ENCODE assay signal across 9 cellular contexts in the genomic region with DNA sequence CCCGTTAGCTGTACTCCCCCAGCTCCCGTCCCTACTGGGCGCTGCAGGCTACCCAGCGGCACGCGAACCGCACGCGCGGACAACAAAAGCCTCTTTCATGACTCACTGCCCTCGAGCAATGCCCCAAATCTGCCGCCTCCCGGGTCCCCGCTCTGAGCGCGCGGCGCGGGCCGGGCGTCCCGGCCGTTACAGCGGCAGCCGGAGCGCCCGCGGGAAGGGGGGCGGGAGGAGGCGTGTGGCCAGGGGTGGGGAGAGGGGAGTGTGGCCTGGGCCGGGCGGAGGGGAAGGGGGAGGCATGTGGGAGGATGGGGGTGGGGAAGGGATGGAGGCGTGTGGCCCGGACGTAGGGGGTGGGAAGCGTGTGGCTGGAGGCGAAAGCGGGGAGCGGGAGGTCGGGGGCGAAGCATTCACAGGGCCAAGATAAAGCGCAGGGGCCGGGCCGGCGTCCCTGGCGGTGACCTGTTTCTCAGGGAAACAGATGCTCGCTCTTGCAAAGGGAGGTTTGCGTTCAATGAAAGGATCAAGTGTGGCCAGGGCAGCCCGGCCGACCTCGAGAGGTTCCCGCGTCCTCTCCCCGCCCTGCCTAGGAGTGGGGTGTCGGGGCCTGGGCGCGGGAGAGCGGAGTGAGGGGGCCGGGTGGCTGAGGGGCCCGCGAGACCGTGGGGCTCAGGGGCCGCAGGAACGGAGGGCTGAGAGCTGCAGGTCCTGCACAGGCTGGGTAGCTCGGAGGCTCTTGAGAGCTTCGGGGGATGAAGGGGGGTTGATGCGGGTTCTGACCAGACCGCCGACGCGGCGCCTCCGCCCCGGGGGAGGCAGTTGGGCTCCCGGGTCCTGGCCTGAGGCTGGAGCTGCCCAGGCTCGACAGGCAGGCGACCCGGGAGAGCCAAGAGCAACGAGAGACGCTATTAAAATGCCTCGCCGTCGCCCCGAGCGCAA. TPM values are rescaled to one million over a fixed set of nuclear protein-coding genes. Genes with fewer than 3 reads are reported as not detected.
A peak's percentile ranks its signal among the peaks of the same experiment; 100 is the strongest.
DNase-seq lines count a peak whose midpoint lies in the region; ATAC-seq, FAIRE-seq and TF ChIP-seq lines count a peak whose summit lies in the region.
"Had no signal": no experiment of that assay in that cellular context is flagged by ENCODE, and none has a peak within 500 bp of the region (broad histone marks: within the 10 kb centered on the region; RNA-seq: fewer than 3 reads in every experiment).

No MANE protein-coding gene starts in this region.

- H2AK5ac ChIP-seq in H1 (ENCODE audit: low read depth, low read length) = no peak overlapping the region

- CTCF ChIA-PET in H1 (lab: Charles Lee; ENCODE audit: partially characterized antibody) = interaction anchor here (0.7 to 3.6 kb wide), 4 partner anchors 16 to 110 kb away, joined by 3 to 16 read pairs (median 4); a partner anchor contains a TSS

- no peaks in the 10 kb centered on the region for H3K79me2 ChIP-seq in H1 (ENCODE audit: control insufficient read depth in 1 of 2, insufficient read depth in 2 of 2, low read length in 2 of 2)

- H3K4me1 ChIP-seq in NT2/D1 (ENCODE audit: insufficient read depth, insufficient read length) (peaks cover 23% of the 10 kb centered on the region), H1 (replicated peaks in 1 of 4; ENCODE audit: control insufficient read depth in 3 of 4, insufficient read depth in 4 of 4, low read length in 3 of 4) (peaks cover 16 to 42% (median 23%) of the 10 kb centered on the region in 4 experiments)

- TF ChIP-seq CTCF in GM13977 (IDR thresholded peaks at IDR 0.05; ENCODE audit: extremely low read depth, insufficient read depth, missing control alignments) (no peak), H1 (IDR thresholded peaks at IDR 0.05; ENCODE audit: control extremely low read depth in 1 of 3, insufficient read depth in 1 of 3, low read depth in 1 of 3, low read length in 3 of 3) (no peak)

- no peak overlapping the region for H2AFZ ChIP-seq in H1 (ENCODE audit: low read length)

- H3K79me1 ChIP-seq in H1 (ENCODE audit: low read depth, low read length) = no peaks in the 10 kb centered on the region

- H3K4me3 ChIP-seq in NT2/D1 (ENCODE audit: insufficient read length, low read depth) (peak overlapping the region; percentile 21), H1 (ENCODE audit: extremely low read depth in 1 of 4, insufficient read depth in 2 of 4, low read depth in 3 of 4, low read length in 4 of 4) (peak overlapping the region; percentile 22 to 66 (median 42))

- H3K9me3 ChIP-seq in NT2/D1 (ENCODE audit: insufficient read depth, low read length) (no peaks in the 10 kb centered on the region), H1 (ENCODE audit: insufficient read depth in 2 of 2, low read depth in 1 of 2, low read length in 1 of 2) (no peaks in the 10 kb centered on the region)

- H2BK5ac ChIP-seq in H1 (ENCODE audit: low read depth, low read length) = no peak overlapping the region

- H3K27me3 ChIP-seq in NT2/D1 (ENCODE audit: insufficient read depth, insufficient read length) (peaks cover 98% of the 10 kb centered on the region), H1 (replicated peaks in 1 of 4; ENCODE audit: control insufficient read depth in 3 of 4, extremely low read depth in 1 of 4, insufficient read depth in 3 of 4, low read length in 3 of 4) (peaks cover 64 to 89% (median 76%) of the 10 kb centered on the region in 4 experiments)

- no peak for FAIRE-seq in H1 (lab: Jason Lieb, UNC)

- peak; percentile 53 for DNase-seq in GM13977 (ENCODE audit: low spot score)
- DNase-seq in NT2/D1 (ENCODE audit: low read depth, low spot score) = peak; percentile 50
- peak; percentile 47 to 78 for DNase-seq in H1 (ENCODE audit: low read depth in 1 of 2, low spot score in 2 of 2)
- DNase-seq in renal cortical epithelial cell (ENCODE audit: low read depth) = peak; percentile 15

- TF ChIP-seq POLR2A in H1 (IDR thresholded peaks at IDR 0.05; ENCODE audit: control extremely low read depth in 1 of 2, low read depth in 2 of 2, low read length in 2 of 2) = no peak

- H4K20me1 ChIP-seq in H1 (replicated peaks in 1 of 2; ENCODE audit: control insufficient read depth in 1 of 2, insufficient read depth in 2 of 2, low read length in 2 of 2) = peaks cover 21 to 37% of the 10 kb centered on the region in 2 experiments

- no peak overlapping the region; the same call in 1 of the 2 replicates for H3K18ac ChIP-seq in H1 (ENCODE audit: extremely low read depth, low read length)

- no peak overlapping the region for H3K56ac ChIP-seq in H1 (replicated peaks; ENCODE audit: insufficient read length, low read depth, low read length)

- no peak for TF ChIP-seq RAD21 in H1 (IDR thresholded peaks at IDR 0.05 in 1 of 2, conservative IDR thresholded peaks at IDR 0.05 in 1 of 2; ENCODE audit: low read depth in 2 of 2, low read length in 2 of 2)

- no peak overlapping the region for H3K27ac ChIP-seq in H1 (ENCODE audit: low read depth, low read length)

- no peak overlapping the region for H3K14ac ChIP-seq in H1 (ENCODE audit: insufficient read length)

- POLR2A ChIA-PET in H1 (lab: Charles Lee; ENCODE audit: partially characterized antibody) = interaction anchor here (1.0 to 2.2 kb wide), 2 partner anchors 26 to 226 kb away, joined by 3 to 12 read pairs; a partner anchor contains a TSS

- no peak overlapping the region for H2BK20ac ChIP-seq in H1 (ENCODE audit: low read length)

- ATAC-seq in HG02852 (IDR thresholded peaks at IDR 0.05; ENCODE audit: unreplicated experiment) = no peak
- ATAC-seq in HG02885 (IDR thresholded peaks at IDR 0.05; ENCODE audit: poor library complexity, unreplicated experiment) = no peak
- no peak for ATAC-seq in GM21825 (IDR thresholded peaks at IDR 0.05; ENCODE audit: unreplicated experiment)
- no peak for ATAC-seq in HG02981 (IDR thresholded peaks at IDR 0.05; ENCODE audit: unreplicated experiment)

- H3K4me2 ChIP-seq in H1 (ENCODE audit: insufficient read depth in 1 of 2, low read depth in 2 of 2, low read length in 2 of 2) = peak overlapping the region; percentile 87 to 100

- no peak overlapping the region for H2BK12ac ChIP-seq in H1 (ENCODE audit: low read depth, low read length)

- H3K9ac ChIP-seq in NT2/D1 (ENCODE audit: insufficient read length, low read depth) (no peak overlapping the region), H1 (replicated peaks in 1 of 4; ENCODE audit: extremely low read depth in 1 of 4, low read depth in 3 of 4, low read length in 3 of 4) (no peak overlapping the region)

- H4K5ac ChIP-seq in H1 (ENCODE audit: insufficient read length, low read depth, low read length) = no peak overlapping the region

- in situ Hi-C loops in GM13977 (cut with MboI; ENCODE audit: low pct_unique_long_range_greater_than_20kb, low sequenced_read_pairs, unreplicated experiment) = no loop called here

- no peak for TF ChIP-seq EP300 in H1 (IDR thresholded peaks at IDR 0.05; ENCODE audit: borderline replicate concordance in 1 of 2, low read depth in 2 of 2, low read length in 2 of 2)

- no peak overlapping the region for H3K4ac ChIP-seq in H1 (replicated peaks; ENCODE audit: insufficient read length, low read depth, low read length)

- H4K91ac ChIP-seq in H1 (replicated peaks; ENCODE audit: insufficient read length, low read length) = no peak overlapping the region

- H3K36me3 ChIP-seq in NT2/D1 (ENCODE audit: insufficient read depth, insufficient read length, low read length) = no peaks in the 10 kb centered on the region
- no peaks in the 10 kb centered on the region; a peak in 1 of 8 replicates for H3K36me3 ChIP-seq in H1 (ENCODE audit: control insufficient read depth in 2 of 4, insufficient read depth in 4 of 4, low read length in 3 of 4)

- H2BK15ac ChIP-seq in H1 (ENCODE audit: low read length) = no peak overlapping the region; the same call in 1 of the 2 replicates

- H3K23me2 ChIP-seq in H1 (ENCODE audit: low read depth, low read length) = peaks cover 14% of the 10 kb centered on the region; the same call in 1 of the 2 replicates

- H2BK120ac ChIP-seq in H1 (replicated peaks; ENCODE audit: low read depth, low read length) = no peak overlapping the region

- no peak overlapping the region for H3K23ac ChIP-seq in H1 (ENCODE audit: insufficient read length)

- H4K8ac ChIP-seq in H1 (ENCODE audit: extremely low read depth, insufficient read depth, low read length) = no peak overlapping the region

- WGBS in H1 (ENCODE audit: extremely low coverage in 1 of 2, insufficient coverage in 1 of 2, insufficient read length in 1 of 2, insufficient replicate concordance in 2 of 2, low coverage in 1 of 2, low lambda C conversion rate in 2 of 2, missing lambda C conversion rate in 1 of 2), 2 experiments = 2% methylated on average over 37 of the region's 85 CpGs; no CpG with 5 or more reads in 1 of the 2 experiments

TF ChIP-seq in H1, 55 proteins besides CTCF, POLR2A, EP300 and RAD21 (continues in another document):
- TF ChIP-seq ASH2L (IDR thresholded peaks at IDR 0.05; ENCODE audit: low read length) = peak; percentile 59
- no peak for TF ChIP-seq KDM1A (IDR thresholded peaks at IDR 0.05; ENCODE audit: borderline replicate concordance, low read length)
- TF ChIP-seq GABPA (IDR thresholded peaks at IDR 0.05; ENCODE audit: borderline replicate concordance, insufficient read depth, low read length) = no peak
- peak; percentile 55 for TF ChIP-seq KDM4A (IDR thresholded peaks at IDR 0.05; ENCODE audit: low read depth, low read length, severe bottlenecking)
- no peak for TF ChIP-seq FOSL1 (IDR thresholded peaks at IDR 0.05; ENCODE audit: insufficient read depth, low read depth, low read length)
- TF ChIP-seq NRF1 (IDR thresholded peaks at IDR 0.05; ENCODE audit: low read depth, low read length) = no peak
- no peak for TF ChIP-seq PHF8 (conservative IDR thresholded peaks at IDR 0.05; ENCODE audit: low read depth, low read length)

RNA-seq across cellular contexts. Expression of a gene that starts 3.5 kb away (rescaled TPM):
- not detected in 2 replicates for total RNA-seq in H1 (2021; fragmentation: NEBNext Ultra II Directional; extraction: Animal tissue kit (Norgen Biotek cat#: 25700))
- 0.08 TPM in 2 replicates for polyA plus RNA-seq in H1 (2011; rRNA removed)
- polyA plus RNA-seq in H1 (2011; cell fraction: cytosol; rRNA removed) = 0.04 TPM
- polyA plus RNA-seq in H1 (2011; cell fraction: nucleus; rRNA removed) = 0.09 TPM
- 0.11 TPM in 1 of 4 replicates, not detected in the others for polyA plus RNA-seq in H1 (2012, experiment 1 of 2)
- not detected for polyA plus RNA-seq in H1 (2012, experiment 2 of 2)
- not detected for polyA plus RNA-seq in H1 (2013, experiment 1 of 2)
- 0.02 TPM for polyA plus RNA-seq in H1 (2013, experiment 2 of 2)
- 0.13 TPM in 1 of 2 replicates, not detected in the other for polyA minus RNA-seq in H1 (2011; rRNA and poly(A)+ RNA removed)
- polyA minus RNA-seq in H1 (2011; cell fraction: cytosol; rRNA and poly(A)+ RNA removed) = not detected
- polyA minus RNA-seq in H1 (2011; cell fraction: nucleus; rRNA and poly(A)+ RNA removed) = not detected
- total RNA-seq in renal cortical epithelial cell = not detected in 2 replicates
- total RNA-seq: LHCN-M2 had no signal

RNA-seq across cellular contexts. Expression of a gene that starts 26.9 kb away (rescaled TPM):
- total RNA-seq in H1 (2021; fragmentation: NEBNext Ultra II Directional; extraction: Animal tissue kit (Norgen Biotek cat#: 25700)) = not detected in 2 replicates
- polyA plus RNA-seq in H1 (2011; rRNA removed) = 0.03 and 0.05 TPM in 2 replicates
- polyA plus RNA-seq in H1 (2011; cell fraction: cytosol; rRNA removed) = 0.18 TPM
- 0.11 TPM for polyA plus RNA-seq in H1 (2011; cell fraction: nucleus; rRNA removed)
- polyA plus RNA-seq in H1 (2012, experiment 1 of 2) = 0.25 to 0.52 TPM (median 0.27 TPM) in 4 replicates
- not detected for polyA plus RNA-seq in H1 (2012, experiment 2 of 2)
- 0.12 TPM for polyA plus RNA-seq in H1 (2013, experiment 1 of 2)
- polyA plus RNA-seq in H1 (2013, experiment 2 of 2) = 0.11 TPM
- polyA minus RNA-seq in H1 (2011; rRNA and poly(A)+ RNA removed) = 0.56 TPM in 1 of 2 replicates, not detected in the other
- polyA minus RNA-seq in H1 (2011; cell fraction: cytosol; rRNA and poly(A)+ RNA removed) = not detected
- polyA minus RNA-seq in H1 (2011; cell fraction: nucleus; rRNA and poly(A)+ RNA removed) = 0.30 TPM
- 0.17 and 1.2 TPM in 2 replicates for total RNA-seq in renal cortical epithelial cell
